Comparison of ENCODE assay signal across 25 cellular contexts in the genomic region with DNA sequence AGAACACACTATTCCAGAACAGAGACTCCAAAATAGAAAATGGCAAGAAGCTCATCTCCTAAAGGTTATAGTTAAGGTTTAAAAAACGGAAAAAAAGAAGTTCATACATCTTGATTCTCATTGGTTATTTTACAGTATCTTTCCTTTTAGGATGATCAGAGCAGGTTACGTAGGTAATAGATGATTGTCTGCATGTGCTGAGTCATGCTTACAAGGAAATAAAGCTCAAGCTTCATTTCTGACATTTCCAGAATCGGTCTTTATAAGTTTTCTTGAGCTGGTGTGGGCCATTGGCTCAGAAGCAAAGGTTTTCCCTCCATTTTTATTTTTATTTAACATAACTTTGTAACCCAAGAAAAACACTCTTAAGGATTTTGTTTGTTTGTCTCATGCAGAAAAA.
"Had no signal": no experiment of that assay in that cellular context is flagged by ENCODE, and none has a peak within 500 bp of the region (broad histone marks: within the 10 kb centered on the region; RNA-seq: fewer than 3 reads in every experiment).

No MANE protein-coding gene starts in this region.

- H3K9me3 ChIP-seq: heart left ventricle, mucosa of descending colon, ovary, right atrium auricular region, suprapubic skin, thyroid gland had no signal

- H3K4me1 Mint-ChIP-seq: naive thymus-derived CD8-positive, alpha-beta T cell; stimulated activated effector memory CD8-positive, alpha-beta T cell treated with anti-CD3 and anti-CD28 coated beads, Interleukin-12 subunit alpha, Interleukin-12 subunit beta, amount 100 ng/mL, for 72 hours had no signal

- H3K4me1 ChIP-seq: heart left ventricle, right atrium auricular region, suprapubic skin, thyroid gland had no signal

- H3K36me3 ChIP-seq: heart left ventricle, ovary, right atrium auricular region, suprapubic skin, thyroid gland had no signal

- DNase-seq: effector CD4-positive, alpha-beta T cell; heart left ventricle; hippocampal formation; islet precursor cell; mammary epithelial cell; mucosa of descending colon; naive thymus-derived CD8-positive, alpha-beta T cell; nucleus accumbens; ovary; small intestine; stimulated activated CD4-positive, alpha-beta T cell treated with anti-CD3 and anti-CD28 coated beads, Interleukin-12 subunit alpha, Interleukin-12 subunit beta, amount 100 ng/mL, for 4 hours; stimulated activated CD4-positive, alpha-beta T cell treated with anti-CD3 and anti-CD28 coated beads, Interleukin-4, amount 100 ng/mL, for 1 hour; stimulated activated CD8-positive, alpha-beta memory T cell treated with anti-CD3 and anti-CD28 coated beads, Interleukin-4, amount 100 ng/mL, for 48 hours; stimulated activated naive CD8-positive, alpha-beta T cell treated with anti-CD3 and anti-CD28 coated beads, Interleukin-15, Interleukin-2, amounts not matched to agents 100 U/mL and 50 U/mL, for 24 hours; thyroid gland had no signal

- FAIRE-seq: frontal cortex, small intestine, urothelium cell line had no signal

- H3K36me3 Mint-ChIP-seq: stimulated activated effector memory CD8-positive, alpha-beta T cell treated with anti-CD3 and anti-CD28 coated beads, Interleukin-12 subunit alpha, Interleukin-12 subunit beta, amount 100 ng/mL, for 72 hours; type B pancreatic cell had no signal

- H3K4me3 Mint-ChIP-seq: naive thymus-derived CD8-positive, alpha-beta T cell; neural crest cell; stimulated activated effector memory CD8-positive, alpha-beta T cell treated with anti-CD3 and anti-CD28 coated beads, Interleukin-12 subunit alpha, Interleukin-12 subunit beta, amount 100 ng/mL, for 72 hours; type B pancreatic cell had no signal

- H3K9me3 Mint-ChIP-seq: type B pancreatic cell had no signal

- H3K4me3 ChIP-seq: coronary artery, heart left ventricle, mucosa of descending colon, ovary, right atrium auricular region, suprapubic skin, thyroid gland had no signal

- H3K27ac ChIP-seq: coronary artery, heart left ventricle, ovary, right atrium auricular region, suprapubic skin, thyroid gland had no signal

- H3K27me3 Mint-ChIP-seq: naive thymus-derived CD8-positive, alpha-beta T cell; type B pancreatic cell had no signal

- H3K27ac Mint-ChIP-seq: naive thymus-derived CD8-positive, alpha-beta T cell; stimulated activated effector memory CD8-positive, alpha-beta T cell treated with anti-CD3 and anti-CD28 coated beads, Interleukin-12 subunit alpha, Interleukin-12 subunit beta, amount 100 ng/mL, for 72 hours; type B pancreatic cell had no signal

- H3K27me3 ChIP-seq: heart left ventricle, ovary, right atrium auricular region, suprapubic skin, thyroid gland had no signal

- ATAC-seq: esophagus mucosa; heart left ventricle; left lobe of liver; mucosa of descending colon; naive thymus-derived CD8-positive, alpha-beta T cell; stimulated activated effector memory CD8-positive, alpha-beta T cell treated with anti-CD3 and anti-CD28 coated beads, Interleukin-12 subunit alpha, Interleukin-12 subunit beta, amount 100 ng/mL, for 72 hours; stimulated activated naive CD8-positive, alpha-beta T cell treated with anti-CD3 and anti-CD28 coated beads, Interleukin-15, Interleukin-2, amounts not matched to agents 100 U/mL and 50 U/mL, for 24 hours had no signal
